In the genomic region with DNA sequence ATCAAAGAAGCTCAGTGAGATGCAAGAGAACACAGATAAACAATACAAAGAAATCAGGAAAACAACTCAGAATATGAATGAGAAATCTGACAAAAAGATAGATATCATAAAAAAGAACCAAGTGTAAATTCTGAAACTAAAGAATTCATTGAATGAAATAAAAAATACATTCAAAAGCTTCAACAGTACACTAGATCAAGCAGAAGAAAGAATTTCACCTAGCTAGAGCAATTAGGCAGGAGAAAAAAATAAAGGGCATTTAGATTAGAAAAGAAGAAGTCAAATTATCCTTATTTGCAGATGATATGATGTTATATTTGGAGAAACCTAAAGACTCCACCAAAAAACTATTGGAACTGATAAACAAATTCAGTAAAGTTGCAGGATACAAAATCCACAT, we compare ENCODE assay signal across 2 cellular contexts.
TF ChIP-seq lines count a peak whose summit lies in the region.

No MANE protein-coding gene starts in this region.

TF ChIP-seq in HEK293, 187 proteins besides CTCF, POLR2A, EP300 and RAD21:
- no peak for TF ChIP-seq REPIN1 (tag by site-specific recombination; IDR thresholded peaks at IDR 0.05; ENCODE audit: low read depth)
- TF ChIP-seq SETDB1 (IDR thresholded peaks at IDR 0.05; ENCODE audit: insufficient read length, low read length): peak; percentile 83
- TF ChIP-seq, protein P1, sequence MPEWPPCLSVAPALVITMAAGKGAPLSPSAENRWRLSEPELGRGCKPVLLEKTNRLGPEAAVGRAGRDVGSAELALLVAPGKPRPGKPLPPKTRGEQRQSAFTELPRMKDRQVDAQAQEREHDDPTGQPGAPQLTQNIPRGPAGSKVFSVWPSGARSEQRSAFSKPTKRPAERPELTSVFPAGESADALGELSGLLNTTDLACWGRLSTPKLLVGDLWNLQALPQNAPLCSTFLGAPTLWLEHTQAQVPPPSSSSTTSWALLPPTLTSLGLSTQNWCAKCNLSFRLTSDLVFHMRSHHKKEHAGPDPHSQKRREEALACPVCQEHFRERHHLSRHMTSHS (tag by site-specific recombination; IDR thresholded peaks at IDR 0.05): no peak
TF ChIP-seq in HEK293: peak in this region for 1.

TF ChIP-seq in K562, 482 proteins besides CTCF, POLR2A, EP300 and RAD21:
- TF ChIP-seq MCM3 (IDR thresholded peaks at IDR 0.05) (no peak), RBFOX2 (IDR thresholded peaks at IDR 0.05; ENCODE audit: low read depth, low read length) (no peak), HLTF (IDR thresholded peaks at IDR 0.05) (peak; percentile 72; the same call in 1 of the 2 replicates), MTA1 (IDR thresholded peaks at IDR 0.05; ENCODE audit: borderline replicate concordance) (no peak), TRIM24 (IDR thresholded peaks at IDR 0.05) (peak; percentile 8 to 53; a peak in 2 of 4 replicates), DMBX1 (CRISPR knock-in tag; IDR thresholded peaks at IDR 0.05; ENCODE audit: borderline replicate concordance) (no peak), ZNF311 (CRISPR knock-in tag; IDR thresholded peaks at IDR 0.05) (0 out of 2 replicates have a peak, but pooled peaks have one; percentile 13), ZNF764 (CRISPR knock-in tag; IDR thresholded peaks at IDR 0.05; ENCODE audit: low read depth) (no peak), MAZ (CRISPR knock-in tag; conservative IDR thresholded peaks at IDR 0.05 in 1 of 2, IDR thresholded peaks at IDR 0.05 in 1 of 2) (no peak), DPF2 (IDR thresholded peaks at IDR 0.05) (no peak), LEF1 (IDR thresholded peaks at IDR 0.05) (0 out of 2 replicates have a peak, but pooled peaks have one; percentile 13), POU5F1 (IDR thresholded peaks at IDR 0.05; ENCODE audit: borderline replicate concordance, low read depth, low read length, partially characterized antibody) (no peak), GTF2F1 (IDR thresholded peaks at IDR 0.05; ENCODE audit: low read depth, low read length) (no peak), CBX5 (IDR thresholded peaks at IDR 0.05; ENCODE audit: borderline replicate concordance, low read depth) (0 out of 2 replicates have a peak, but pooled peaks have one; percentile 60), ZNF445 (CRISPR knock-in tag; IDR thresholded peaks at IDR 0.05; ENCODE audit: low read depth) (no peak), ZEB2 (IDR thresholded peaks at IDR 0.05) (peak; percentile 65; the same call in 1 of the 2 replicates), SP2 (IDR thresholded peaks at IDR 0.05; ENCODE audit: extremely low read depth, low read depth, low read length, poor library complexity, severe bottlenecking) (no peak), ZBED1 (IDR thresholded peaks at IDR 0.05) (no peak), ZNF766 (CRISPR knock-in tag; conservative IDR thresholded peaks at IDR 0.05) (no peak), CBX3 (IDR thresholded peaks at IDR 0.05; ENCODE audit: borderline replicate concordance in 1 of 2, low read length in 2 of 2) (peak in 1 of 2 experiments; percentile 89; a peak in 2 of 3 replicates), TFAM (CRISPR knock-in tag; conservative IDR thresholded peaks at IDR 0.05) (no peak), ZNF24 (IDR thresholded peaks at IDR 0.05) (no peak), ZNF408 (CRISPR knock-in tag; IDR thresholded peaks at IDR 0.05; ENCODE audit: low read depth) (no peak), CBFA2T2 (conservative IDR thresholded peaks at IDR 0.05) (no peak), TEAD2 (tag; IDR thresholded peaks at IDR 0.05) (no peak), SMARCE1 (IDR thresholded peaks at IDR 0.05) (no peak), TRIM28 (IDR thresholded peaks at IDR 0.05) (peak; percentile 95), MED1 (CRISPR knock-in tag; IDR thresholded peaks at IDR 0.05; ENCODE audit: borderline replicate concordance) (no peak)
- TF ChIP-seq, protein P2, sequence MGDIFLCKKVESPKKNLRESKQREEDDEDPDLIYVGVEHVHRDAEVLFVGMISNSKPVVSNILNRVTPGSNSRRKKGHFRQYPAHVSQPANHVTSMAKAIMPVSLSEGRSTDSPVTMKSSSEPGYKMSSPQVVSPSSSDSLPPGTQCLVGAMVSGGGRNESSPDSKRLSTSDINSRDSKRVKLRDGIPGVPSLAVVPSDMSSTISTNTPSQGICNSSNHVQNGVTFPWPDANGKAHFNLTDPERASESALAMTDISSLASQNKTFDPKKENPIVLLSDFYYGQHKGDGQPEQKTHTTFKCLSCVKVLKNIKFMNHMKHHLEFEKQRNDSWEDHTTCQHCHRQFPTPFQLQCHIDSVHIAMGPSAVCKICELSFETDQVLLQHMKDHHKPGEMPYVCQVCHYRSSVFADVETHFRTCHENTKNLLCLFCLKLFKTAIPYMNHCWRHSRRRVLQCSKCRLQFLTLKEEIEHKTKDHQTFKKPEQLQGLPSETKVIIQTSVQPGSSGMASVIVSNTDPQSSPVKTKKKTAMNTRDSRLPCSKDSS (IDR thresholded peaks at IDR 0.05; ENCODE audit: low read depth, partially characterized antibody): peak; percentile 92
- TF ChIP-seq, protein P3, sequence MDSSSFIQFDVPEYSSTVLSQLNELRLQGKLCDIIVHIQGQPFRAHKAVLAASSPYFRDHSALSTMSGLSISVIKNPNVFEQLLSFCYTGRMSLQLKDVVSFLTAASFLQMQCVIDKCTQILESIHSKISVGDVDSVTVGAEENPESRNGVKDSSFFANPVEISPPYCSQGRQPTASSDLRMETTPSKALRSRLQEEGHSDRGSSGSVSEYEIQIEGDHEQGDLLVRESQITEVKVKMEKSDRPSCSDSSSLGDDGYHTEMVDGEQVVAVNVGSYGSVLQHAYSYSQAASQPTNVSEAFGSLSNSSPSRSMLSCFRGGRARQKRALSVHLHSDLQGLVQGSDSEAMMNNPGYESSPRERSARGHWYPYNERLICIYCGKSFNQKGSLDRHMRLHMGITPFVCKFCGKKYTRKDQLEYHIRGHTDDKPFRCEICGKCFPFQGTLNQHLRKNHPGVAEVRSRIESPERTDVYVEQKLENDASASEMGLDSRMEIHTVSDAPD (CRISPR knock-in tag; IDR thresholded peaks at IDR 0.05): no peak
- TF ChIP-seq, protein P4, sequence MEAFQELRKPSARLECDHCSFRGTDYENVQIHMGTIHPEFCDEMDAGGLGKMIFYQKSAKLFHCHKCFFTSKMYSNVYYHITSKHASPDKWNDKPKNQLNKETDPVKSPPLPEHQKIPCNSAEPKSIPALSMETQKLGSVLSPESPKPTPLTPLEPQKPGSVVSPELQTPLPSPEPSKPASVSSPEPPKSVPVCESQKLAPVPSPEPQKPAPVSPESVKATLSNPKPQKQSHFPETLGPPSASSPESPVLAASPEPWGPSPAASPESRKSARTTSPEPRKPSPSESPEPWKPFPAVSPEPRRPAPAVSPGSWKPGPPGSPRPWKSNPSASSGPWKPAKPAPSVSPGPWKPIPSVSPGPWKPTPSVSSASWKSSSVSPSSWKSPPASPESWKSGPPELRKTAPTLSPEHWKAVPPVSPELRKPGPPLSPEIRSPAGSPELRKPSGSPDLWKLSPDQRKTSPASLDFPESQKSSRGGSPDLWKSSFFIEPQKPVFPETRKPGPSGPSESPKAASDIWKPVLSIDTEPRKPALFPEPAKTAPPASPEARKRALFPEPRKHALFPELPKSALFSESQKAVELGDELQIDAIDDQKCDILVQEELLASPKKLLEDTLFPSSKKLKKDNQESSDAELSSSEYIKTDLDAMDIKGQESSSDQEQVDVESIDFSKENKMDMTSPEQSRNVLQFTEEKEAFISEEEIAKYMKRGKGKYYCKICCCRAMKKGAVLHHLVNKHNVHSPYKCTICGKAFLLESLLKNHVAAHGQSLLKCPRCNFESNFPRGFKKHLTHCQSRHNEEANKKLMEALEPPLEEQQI (IDR thresholded peaks at IDR 0.05): no peak
- TF ChIP-seq, protein P5, sequence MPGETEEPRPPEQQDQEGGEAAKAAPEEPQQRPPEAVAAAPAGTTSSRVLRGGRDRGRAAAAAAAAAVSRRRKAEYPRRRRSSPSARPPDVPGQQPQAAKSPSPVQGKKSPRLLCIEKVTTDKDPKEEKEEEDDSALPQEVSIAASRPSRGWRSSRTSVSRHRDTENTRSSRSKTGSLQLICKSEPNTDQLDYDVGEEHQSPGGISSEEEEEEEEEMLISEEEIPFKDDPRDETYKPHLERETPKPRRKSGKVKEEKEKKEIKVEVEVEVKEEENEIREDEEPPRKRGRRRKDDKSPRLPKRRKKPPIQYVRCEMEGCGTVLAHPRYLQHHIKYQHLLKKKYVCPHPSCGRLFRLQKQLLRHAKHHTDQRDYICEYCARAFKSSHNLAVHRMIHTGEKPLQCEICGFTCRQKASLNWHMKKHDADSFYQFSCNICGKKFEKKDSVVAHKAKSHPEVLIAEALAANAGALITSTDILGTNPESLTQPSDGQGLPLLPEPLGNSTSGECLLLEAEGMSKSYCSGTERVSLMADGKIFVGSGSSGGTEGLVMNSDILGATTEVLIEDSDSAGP (CRISPR knock-in tag; IDR thresholded peaks at IDR 0.05): no peak
- TF ChIP-seq, protein P6, sequence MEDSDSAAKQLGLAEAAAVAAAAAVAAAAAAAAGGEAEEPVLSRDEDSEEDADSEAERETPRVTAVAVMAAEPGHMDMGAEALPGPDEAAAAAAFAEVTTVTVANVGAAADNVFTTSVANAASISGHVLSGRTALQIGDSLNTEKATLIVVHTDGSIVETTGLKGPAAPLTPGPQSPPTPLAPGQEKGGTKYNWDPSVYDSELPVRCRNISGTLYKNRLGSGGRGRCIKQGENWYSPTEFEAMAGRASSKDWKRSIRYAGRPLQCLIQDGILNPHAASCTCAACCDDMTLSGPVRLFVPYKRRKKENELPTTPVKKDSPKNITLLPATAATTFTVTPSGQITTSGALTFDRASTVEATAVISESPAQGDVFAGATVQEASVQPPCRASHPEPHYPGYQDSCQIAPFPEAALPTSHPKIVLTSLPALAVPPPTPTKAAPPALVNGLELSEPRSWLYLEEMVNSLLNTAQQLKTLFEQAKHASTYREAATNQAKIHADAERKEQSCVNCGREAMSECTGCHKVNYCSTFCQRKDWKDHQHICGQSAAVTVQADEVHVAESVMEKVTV (CRISPR knock-in tag; IDR thresholded peaks at IDR 0.05): 0 out of 2 replicates have a peak, but pooled peaks have one; percentile 19
- TF ChIP-seq, protein P7, sequence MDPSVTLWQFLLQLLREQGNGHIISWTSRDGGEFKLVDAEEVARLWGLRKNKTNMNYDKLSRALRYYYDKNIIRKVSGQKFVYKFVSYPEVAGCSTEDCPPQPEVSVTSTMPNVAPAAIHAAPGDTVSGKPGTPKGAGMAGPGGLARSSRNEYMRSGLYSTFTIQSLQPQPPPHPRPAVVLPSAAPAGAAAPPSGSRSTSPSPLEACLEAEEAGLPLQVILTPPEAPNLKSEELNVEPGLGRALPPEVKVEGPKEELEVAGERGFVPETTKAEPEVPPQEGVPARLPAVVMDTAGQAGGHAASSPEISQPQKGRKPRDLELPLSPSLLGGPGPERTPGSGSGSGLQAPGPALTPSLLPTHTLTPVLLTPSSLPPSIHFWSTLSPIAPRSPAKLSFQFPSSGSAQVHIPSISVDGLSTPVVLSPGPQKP (CRISPR knock-in tag; IDR thresholded peaks at IDR 0.05): no peak
- TF ChIP-seq, protein P8, sequence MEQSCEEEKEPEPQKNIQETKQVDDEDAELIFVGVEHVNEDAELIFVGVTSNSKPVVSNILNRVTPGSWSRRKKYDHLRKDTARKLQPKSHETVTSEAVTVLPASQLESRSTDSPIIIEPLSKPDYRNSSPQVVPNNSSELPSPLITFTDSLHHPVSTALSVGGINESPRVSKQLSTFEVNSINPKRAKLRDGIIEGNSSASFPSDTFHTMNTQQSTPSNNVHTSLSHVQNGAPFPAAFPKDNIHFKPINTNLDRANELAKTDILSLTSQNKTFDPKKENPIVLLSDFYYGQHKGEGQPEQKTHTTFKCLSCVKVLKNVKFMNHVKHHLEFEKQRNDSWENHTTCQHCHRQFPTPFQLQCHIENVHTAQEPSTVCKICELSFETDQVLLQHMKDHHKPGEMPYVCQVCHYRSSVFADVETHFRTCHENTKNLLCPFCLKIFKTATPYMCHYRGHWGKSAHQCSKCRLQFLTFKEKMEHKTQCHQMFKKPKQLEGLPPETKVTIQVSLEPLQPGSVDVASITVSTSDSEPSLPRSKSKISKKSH (CRISPR knock-in tag; IDR thresholded peaks at IDR 0.05): peak; percentile 77; the same call in 1 of the 2 replicates
- TF ChIP-seq, protein P9, sequence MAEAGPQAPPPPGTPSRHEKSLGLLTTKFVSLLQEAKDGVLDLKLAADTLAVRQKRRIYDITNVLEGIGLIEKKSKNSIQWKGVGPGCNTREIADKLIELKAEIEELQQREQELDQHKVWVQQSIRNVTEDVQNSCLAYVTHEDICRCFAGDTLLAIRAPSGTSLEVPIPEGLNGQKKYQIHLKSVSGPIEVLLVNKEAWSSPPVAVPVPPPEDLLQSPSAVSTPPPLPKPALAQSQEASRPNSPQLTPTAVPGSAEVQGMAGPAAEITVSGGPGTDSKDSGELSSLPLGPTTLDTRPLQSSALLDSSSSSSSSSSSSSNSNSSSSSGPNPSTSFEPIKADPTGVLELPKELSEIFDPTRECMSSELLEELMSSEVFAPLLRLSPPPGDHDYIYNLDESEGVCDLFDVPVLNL (CRISPR knock-in tag; IDR thresholded peaks at IDR 0.05; ENCODE audit: low read depth): no peak
